In genomic region chr7:158748335-158748734, GRCh38 we compare ENCODE assay signal across 40 cellular contexts.
"Had no signal": no experiment of that assay in that cellular context is flagged by ENCODE, and none has a peak within 500 bp of the region (broad histone marks: within the 10 kb centered on the region; RNA-seq: fewer than 3 reads in every experiment).

No MANE protein-coding gene starts in this region.

- H3K27ac Mint-ChIP-seq: activated naive CD4-positive, alpha-beta T cell treated with anti-CD3 and anti-CD28 coated beads for 36 hours; activated naive CD4-positive, alpha-beta T cell treated with anti-CD3 and anti-CD28 coated beads, Interleukin-2, amount 10 ng/mL, durations not matched to agents 7 days and 5 days; activated naive CD4-positive, alpha-beta T cell treated with anti-CD3 and anti-CD28 coated beads, Interleukin-2, amount 50 U/mL, for 24 hours; activated naive CD8-positive, alpha-beta T cell; activated naive CD8-positive, alpha-beta T cell treated with anti-CD3 and anti-CD28 coated beads, Interleukin-2, amount 10 ng/mL, durations not matched to agents 7 days and 5 days; activated naive CD8-positive, alpha-beta T cell treated with anti-CD3 and anti-CD28 coated beads, Interleukin-2, amount 50 U/mL, for 24 hours; activated T-cell treated with anti-CD3 and anti-CD28 coated beads, Interleukin-2, amount 50 U/mL, for 24 hours; activated T-cell treated with anti-CD3 and anti-CD28 coated beads, Interleukin-2, amount 50 U/mL, for 72 hours; activated T-helper 1 cell treated with anti-CD3 and anti-CD28 coated beads, Interleukin-12 subunit alpha, Interleukin-12 subunit beta, Interleukin-2, Interleukin-4 antibody, amounts not matched to agents 30 ng/mL and 10 ng/mL and 1 ng/mL, durations not matched to agents 14 hours and 24 hours and 36 hours; activated T-helper 2 cell treated with anti-CD3 and anti-CD28 coated beads, Interferon-gamma antibody, Interleukin-2, Interleukin-4, amounts not matched to agents 10 μg/mL and 5 μg/mL and 100 μg/mL, durations not matched to agents 14 hours and 24 hours and 36 hours; brain had no signal

- FAIRE-seq: astrocyte, bronchial epithelial cell had no signal

- H3K27me3 Mint-ChIP-seq: activated naive CD4-positive, alpha-beta T cell treated with anti-CD3 and anti-CD28 coated beads, Interleukin-2, amount 10 ng/mL, durations not matched to agents 7 days and 5 days; activated naive CD4-positive, alpha-beta T cell treated with anti-CD3 and anti-CD28 coated beads, Interleukin-2, amount 50 U/mL, for 24 hours; activated naive CD8-positive, alpha-beta T cell; activated naive CD8-positive, alpha-beta T cell treated with anti-CD3 and anti-CD28 coated beads for 36 hours; activated naive CD8-positive, alpha-beta T cell treated with anti-CD3 and anti-CD28 coated beads, Interleukin-2, amount 10 ng/mL, durations not matched to agents 7 days and 5 days; activated naive CD8-positive, alpha-beta T cell treated with anti-CD3 and anti-CD28 coated beads, Interleukin-2, amount 50 U/mL, for 24 hours; activated T-cell treated with anti-CD3 and anti-CD28 coated beads, Interleukin-2, amount 50 U/mL, for 24 hours; activated T-helper 17 cell treated with anti-CD3 and anti-CD28 coated beads, Interleukin-2, amount 50 U/mL, for 72 hours; brain; central memory CD8-positive, alpha-beta T cell had no signal

- H3K9me3 ChIP-seq: adrenal gland, ascending aorta, body of pancreas, breast epithelium had no signal

- ATAC-seq: activated naive CD4-positive, alpha-beta T cell treated with anti-CD3 and anti-CD28 coated beads, Interleukin-2, amount 50 U/mL, for 72 hours; activated naive CD8-positive, alpha-beta T cell treated with anti-CD3 and anti-CD28 coated beads, Interleukin-2, amount 50 U/mL, for 24 hours; activated T-cell treated with anti-CD3 and anti-CD28 coated beads, Interleukin-2, amount 50 U/mL, for 4 hours; activated T-cell treated with anti-CD3 and anti-CD28 coated beads, Interleukin-2, amount 50 U/mL, for 72 hours; activated T-helper 17 cell treated with anti-CD3 and anti-CD28 coated beads, Interleukin-2, amount 50 U/mL, for 72 hours; body of pancreas had no signal

- H3K4me3 ChIP-seq: adrenal gland, ascending aorta, body of pancreas, breast epithelium, cardiac muscle cell had no signal

- H3K27ac ChIP-seq: adrenal gland, ascending aorta, body of pancreas, brain microvascular endothelial cell, breast epithelium, cardiac muscle cell had no signal

- DNase-seq: activated effector memory CD4-positive, alpha-beta T cell treated with anti-CD3 and anti-CD28 coated beads, Interleukin-2, amount 50 U/mL, for 16 hours; activated effector memory CD4-positive, alpha-beta T cell treated with Interleukin-2 at 50 U/mL for 16 hours; activated gamma-delta T cell; activated gamma-delta T cell treated with Interleukin-2 at 50 U/mL for 16 hours; activated naive CD4-positive, alpha-beta T cell; activated naive CD4-positive, alpha-beta T cell treated with anti-CD3 and anti-CD28 coated beads for 36 hours; activated naive CD4-positive, alpha-beta T cell treated with anti-CD3 and anti-CD28 coated beads, Interleukin-2, amount 10 ng/mL, durations not matched to agents 7 days and 5 days; activated naive CD4-positive, alpha-beta T cell treated with anti-CD3 and anti-CD28 coated beads, Interleukin-2, amount 50 U/mL, for 16 hours; activated naive CD4-positive, alpha-beta T cell treated with Interleukin-2 at 50 U/mL for 16 hours; activated naive CD8-positive, alpha-beta T cell treated with anti-CD3 and anti-CD28 coated beads for 36 hours; activated naive CD8-positive, alpha-beta T cell treated with anti-CD3 and anti-CD28 coated beads, Interleukin-2, amount 10 ng/mL, durations not matched to agents 7 days and 5 days; activated naive CD8-positive, alpha-beta T cell treated with anti-CD3 and anti-CD28 coated beads, Interleukin-2, amount 50 U/mL, for 24 hours; activated T-cell treated with anti-CD3 and anti-CD28 coated beads, Interleukin-2, amount 50 U/mL, for 1 hour; activated T-cell treated with anti-CD3 and anti-CD28 coated beads, Interleukin-2, amount 50 U/mL, for 24 hours; activated T-cell treated with anti-CD3 and anti-CD28 coated beads, Interleukin-2, amount 50 U/mL, for 4 hours; activated T-cell treated with anti-CD3 and anti-CD28 coated beads, Interleukin-2, amount 50 U/mL, for 48 hours; activated T-cell treated with anti-CD3 and anti-CD28 coated beads, Interleukin-2, amount 50 U/mL, for 72 hours; adrenal gland; amniotic stem cell; amygdala; anterior cingulate cortex; aorta; body of pancreas; brain microvascular endothelial cell; caudate nucleus; central memory CD4-positive, alpha-beta T cell; cerebellar nuclear complex had no signal

- H3K4me3 Mint-ChIP-seq: activated naive CD4-positive, alpha-beta T cell treated with anti-CD3 and anti-CD28 coated beads for 36 hours; activated naive CD4-positive, alpha-beta T cell treated with anti-CD3 and anti-CD28 coated beads, Interleukin-2, amount 10 ng/mL, durations not matched to agents 7 days and 5 days; activated naive CD4-positive, alpha-beta T cell treated with anti-CD3 and anti-CD28 coated beads, Interleukin-2, amount 50 U/mL, for 24 hours; activated naive CD8-positive, alpha-beta T cell; activated naive CD8-positive, alpha-beta T cell treated with anti-CD3 and anti-CD28 coated beads for 36 hours; activated naive CD8-positive, alpha-beta T cell treated with anti-CD3 and anti-CD28 coated beads, Interleukin-2, amount 10 ng/mL, durations not matched to agents 7 days and 5 days; activated naive CD8-positive, alpha-beta T cell treated with anti-CD3 and anti-CD28 coated beads, Interleukin-2, amount 50 U/mL, for 24 hours; activated T-cell treated with anti-CD3 and anti-CD28 coated beads, Interleukin-2, amount 50 U/mL, for 24 hours; activated T-cell treated with anti-CD3 and anti-CD28 coated beads, Interleukin-2, amount 50 U/mL, for 4 hours; activated T-cell treated with anti-CD3 and anti-CD28 coated beads, Interleukin-2, amount 50 U/mL, for 72 hours; activated T-helper 1 cell treated with anti-CD3 and anti-CD28 coated beads, Interleukin-12 subunit alpha, Interleukin-12 subunit beta, Interleukin-2, Interleukin-4 antibody, amounts not matched to agents 30 ng/mL and 10 ng/mL and 1 ng/mL, durations not matched to agents 14 hours and 24 hours and 36 hours; activated T-helper 17 cell treated with anti-CD3 and anti-CD28 coated beads, Interleukin-2, amount 50 U/mL, for 72 hours; brain; central memory CD8-positive, alpha-beta T cell had no signal

- H3K9me3 Mint-ChIP-seq: activated naive CD4-positive, alpha-beta T cell treated with anti-CD3 and anti-CD28 coated beads for 36 hours; activated naive CD4-positive, alpha-beta T cell treated with anti-CD3 and anti-CD28 coated beads, Interleukin-2, amount 10 ng/mL, durations not matched to agents 7 days and 5 days; activated naive CD4-positive, alpha-beta T cell treated with anti-CD3 and anti-CD28 coated beads, Interleukin-2, amount 50 U/mL, for 24 hours; activated naive CD4-positive, alpha-beta T cell treated with anti-CD3 and anti-CD28 coated beads, Interleukin-2, amount 50 U/mL, for 72 hours; activated naive CD8-positive, alpha-beta T cell treated with anti-CD3 and anti-CD28 coated beads for 36 hours; activated naive CD8-positive, alpha-beta T cell treated with anti-CD3 and anti-CD28 coated beads, Interleukin-2, amount 10 ng/mL, durations not matched to agents 7 days and 5 days; activated naive CD8-positive, alpha-beta T cell treated with anti-CD3 and anti-CD28 coated beads, Interleukin-2, amount 50 U/mL, for 24 hours; activated T-cell treated with anti-CD3 and anti-CD28 coated beads, Interleukin-2, amount 50 U/mL, for 24 hours; activated T-cell treated with anti-CD3 and anti-CD28 coated beads, Interleukin-2, amount 50 U/mL, for 4 hours; activated T-cell treated with anti-CD3 and anti-CD28 coated beads, Interleukin-2, amount 50 U/mL, for 72 hours; activated T-helper 1 cell treated with anti-CD3 and anti-CD28 coated beads, Interleukin-12 subunit alpha, Interleukin-12 subunit beta, Interleukin-2, Interleukin-4 antibody, amounts not matched to agents 30 ng/mL and 10 ng/mL and 1 ng/mL, durations not matched to agents 14 hours and 24 hours and 36 hours; activated T-helper 17 cell treated with anti-CD3 and anti-CD28 coated beads, Interleukin-2, amount 50 U/mL, for 72 hours; activated T-helper 2 cell treated with anti-CD3 and anti-CD28 coated beads, Interferon-gamma antibody, Interleukin-2, Interleukin-4, amounts not matched to agents 10 μg/mL and 5 μg/mL and 100 μg/mL, durations not matched to agents 14 hours and 24 hours and 36 hours; brain; central memory CD8-positive, alpha-beta T cell had no signal

- H3K4me1 ChIP-seq: adrenal gland, ascending aorta, body of pancreas, breast epithelium had no signal

- H3K4me1 Mint-ChIP-seq: activated naive CD4-positive, alpha-beta T cell treated with anti-CD3 and anti-CD28 coated beads, Interleukin-2, amount 10 ng/mL, durations not matched to agents 7 days and 5 days; activated naive CD4-positive, alpha-beta T cell treated with anti-CD3 and anti-CD28 coated beads, Interleukin-2, amount 50 U/mL, for 24 hours; activated naive CD8-positive, alpha-beta T cell treated with anti-CD3 and anti-CD28 coated beads, Interleukin-2, amount 10 ng/mL, durations not matched to agents 7 days and 5 days; activated T-helper 17 cell treated with anti-CD3 and anti-CD28 coated beads, Interleukin-2, amount 50 U/mL, for 72 hours; brain; central memory CD8-positive, alpha-beta T cell had no signal

- H3K27me3 ChIP-seq: adrenal gland, ascending aorta, body of pancreas, brain microvascular endothelial cell, breast epithelium, cardiac muscle cell had no signal
